In the genomic region with DNA sequence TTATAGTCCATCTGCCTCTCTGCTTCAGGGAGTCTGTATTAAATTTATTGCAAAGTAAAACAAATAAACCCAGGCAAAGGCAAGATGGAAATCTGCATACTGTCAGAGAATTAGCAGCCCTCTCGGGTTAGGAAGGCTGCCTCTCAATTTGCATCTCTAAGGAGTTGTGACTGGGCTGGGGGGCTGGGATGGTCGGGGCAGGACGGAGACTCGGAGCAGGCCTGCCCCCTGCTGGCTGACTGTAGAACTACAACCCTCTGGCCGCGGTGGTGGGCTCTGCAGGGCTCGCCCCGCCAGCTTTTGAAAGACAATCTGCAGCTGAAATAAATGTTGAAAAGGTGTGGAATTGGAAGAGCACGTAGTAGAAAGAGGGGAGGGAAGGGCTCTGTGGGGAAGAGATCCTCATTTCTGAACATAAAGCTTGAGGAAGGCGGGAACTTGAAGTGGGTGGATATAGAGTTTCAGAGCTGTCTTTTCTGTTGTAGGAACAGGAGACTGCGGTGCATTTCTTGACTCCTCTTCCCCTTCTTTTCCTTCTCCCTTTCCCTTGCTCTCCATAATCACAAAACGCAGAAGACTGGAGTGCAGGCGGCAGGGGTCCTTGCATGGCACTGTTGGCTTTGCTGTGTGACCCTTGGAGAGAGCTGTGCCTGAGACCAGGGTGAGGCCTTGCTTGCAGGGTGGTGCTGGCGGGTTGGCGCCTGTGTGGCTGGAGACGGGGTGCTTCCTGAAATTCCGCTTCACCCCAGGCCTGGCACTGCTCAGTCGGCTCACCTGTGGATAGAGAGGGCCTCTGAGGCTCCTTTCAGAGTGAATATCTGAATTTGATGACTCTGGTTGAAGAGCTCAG, we compare ENCODE assay signal across 8 cellular contexts. TPM values are rescaled to one million over a fixed set of nuclear protein-coding genes. Genes with fewer than 3 reads are reported as not detected.
DNase-seq lines count a peak whose midpoint lies in the region; ATAC-seq and TF ChIP-seq lines count a peak whose summit lies in the region.

No MANE protein-coding gene starts in this region.

- ATAC-seq in HG02588 (IDR thresholded peaks at IDR 0.05; ENCODE audit: unreplicated experiment) (peak; percentile 62), gastroesophageal sphincter (peak; percentile 71)

- no peaks in the 10 kb centered on the region for H3K79me2 ChIP-seq in parathyroid adenoma

- H3K9me3 ChIP-seq in gastroesophageal sphincter (no peaks in the 10 kb centered on the region), parathyroid adenoma (ENCODE audit: control insufficient read depth, low read length) (no peaks in the 10 kb centered on the region)

- WGBS in gastroesophageal sphincter (ENCODE audit: low coverage in 1 of 2), 2 donors = 33 to 74% methylated on average over 4 to 5 of the region's 18 CpGs

- H2AFZ ChIP-seq in parathyroid adenoma = no peak overlapping the region

- H3K9ac ChIP-seq in parathyroid adenoma = no peak overlapping the region

- H3K4me1 ChIP-seq in gastroesophageal sphincter (peaks cover 0 to 5% (median 2%) of the 10 kb centered on the region in 3 donors), parathyroid adenoma (no peaks in the 10 kb centered on the region)

- no peak overlapping the region for H3K4me3 ChIP-seq in gastroesophageal sphincter
- H3K4me3 ChIP-seq in parathyroid adenoma (ENCODE audit: low read depth, low read length) = no peak overlapping the region

- H3K27me3 ChIP-seq in gastroesophageal sphincter = peaks cover 46% of the 10 kb centered on the region
- H3K27me3 ChIP-seq in parathyroid adenoma (ENCODE audit: control insufficient read depth, insufficient read depth, low read length) = no peaks in the 10 kb centered on the region

- no peak for TF ChIP-seq EP300 in gastroesophageal sphincter (IDR thresholded peaks at IDR 0.05)

- no peak overlapping the region for H3K4me2 ChIP-seq in parathyroid adenoma (ENCODE audit: low read length)

- no peaks in the 10 kb centered on the region for H3K36me3 ChIP-seq in gastroesophageal sphincter
- H3K36me3 ChIP-seq in parathyroid adenoma (ENCODE audit: control insufficient read depth, insufficient read depth, low read length) = no peaks in the 10 kb centered on the region

- H3K27ac ChIP-seq in gastroesophageal sphincter (no peak overlapping the region), parathyroid adenoma (no peak overlapping the region)

- DNase-seq in GM10266 (ENCODE audit: extremely low spot score) (peak; percentile 66), NOMO-1 treated with dmso at 0.1 percent for 144 hours (lab: John Stamatoyannopoulos, UW; ENCODE audit: unreplicated experiment) (peak; percentile 10), activated T-helper 1 cell treated with Interleukin-2 at 50 U/mL for 16 hours (ENCODE audit: low read depth) (peak; percentile 35), SIG-M5 (lab: John Stamatoyannopoulos, UW) (no peak), DMS153 treated with DMSO at 0.1 percent for 48 hours (lab: John Stamatoyannopoulos, UW; ENCODE audit: unreplicated experiment) (no peak)

- peak; percentile 94 for TF ChIP-seq CTCF in GM10266 (IDR thresholded peaks at IDR 0.05; ENCODE audit: control insufficient read depth, insufficient read depth, low read depth, missing control alignments)
- peak; percentile 82 to 94 (median 86) for TF ChIP-seq CTCF in gastroesophageal sphincter (IDR thresholded peaks at IDR 0.05)
- TF ChIP-seq CTCF in parathyroid adenoma (IDR thresholded peaks at IDR 0.05) = peak; percentile 85

- TF ChIP-seq POLR2A in gastroesophageal sphincter (IDR thresholded peaks at IDR 0.05) = no peak

RNA-seq across cellular contexts. Expression of a gene that starts 22.6 kb away (rescaled TPM):
- 1 to 10 TPM; 1.2 to 5.7 (median 2.2) TPM for total RNA-seq in gastroesophageal sphincter

RNA-seq across cellular contexts. Expression of a gene that starts 30.5 kb away (rescaled TPM):
- total RNA-seq in gastroesophageal sphincter = 10 to 100 TPM; 14.7 to 20.0 (median 17.3) TPM

Comparison
In these comparisons a context has a peak if more than half of its experiments do, and no peak if none do; other contexts are left out.
1. DNase-seq: peak in GM10266 (single experiment), NOMO-1 treated with dmso at 0.1 percent for 144 hours (single experiment) and activated T-helper 1 cell treated with Interleukin-2 at 50 U/mL for 16 hours (single experiment); none in SIG-M5 (single experiment) and DMS153 treated with DMSO at 0.1 percent for 48 hours (single experiment).
2. Peak in every context shown above with its lines, with median percentiles within 50 percentile points of each other: CTCF ChIP-seq.